ENCODE assay signal across 1 cellular context in the genomic region with DNA sequence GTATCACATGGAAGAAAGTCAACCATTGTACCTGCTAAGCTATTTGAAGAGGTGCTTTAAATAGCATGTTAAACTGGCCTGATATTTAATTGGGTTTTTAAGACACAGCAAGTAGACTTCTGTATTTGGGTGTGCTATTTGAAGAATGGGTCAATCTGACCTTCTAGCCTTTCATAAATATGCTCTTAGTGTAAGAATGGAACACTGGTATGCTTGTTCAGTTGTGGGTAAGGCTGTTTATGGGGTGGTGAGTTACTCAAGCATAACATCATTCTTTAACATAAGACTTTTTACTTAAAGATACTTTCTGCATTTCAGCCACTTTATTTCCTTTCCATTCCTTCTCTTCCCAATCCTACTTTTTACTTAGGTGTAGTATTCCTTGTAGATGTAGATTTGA.
TF ChIP-seq lines count a peak whose summit lies in the region.

No MANE protein-coding gene starts in this region.

TF ChIP-seq in A549, 52 proteins besides CTCF, POLR2A, EP300 and RAD21 (continued from another document):
- no peak for TF ChIP-seq MAX (IDR thresholded peaks at IDR 0.05)
- no peak for TF ChIP-seq POLR2AphosphoS2 (conservative IDR thresholded peaks at IDR 0.05; ENCODE audit: low read length)
- TF ChIP-seq, protein P1, sequence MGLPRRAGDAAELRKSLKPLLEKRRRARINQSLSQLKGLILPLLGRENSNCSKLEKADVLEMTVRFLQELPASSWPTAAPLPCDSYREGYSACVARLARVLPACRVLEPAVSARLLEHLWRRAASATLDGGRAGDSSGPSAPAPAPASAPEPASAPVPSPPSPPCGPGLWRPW (IDR thresholded peaks at IDR 0.05), result no peak
